In genomic region chr12:31732926-31733548, GRCh38 we compare ENCODE assay signal across 1 cellular context.
TF ChIP-seq lines count a peak whose summit lies in the region.

No MANE protein-coding gene starts in this region.

TF ChIP-seq in HEK293, 187 proteins besides CTCF, POLR2A, EP300 and RAD21 (continued from another document and continues in another):
- TF ChIP-seq TSHZ1 (tag by site-specific recombination; IDR thresholded peaks at IDR 0.05; ENCODE audit: borderline replicate concordance) (peak; percentile 21; the same call in 1 of the 2 replicates), ZNF529 (tag by site-specific recombination; IDR thresholded peaks at IDR 0.05; ENCODE audit: insufficient replicate concordance) (no peak), ZNF211 (tag by site-specific recombination; IDR thresholded peaks at IDR 0.05; ENCODE audit: low read depth) (no peak), ZNF600 (tag by site-specific recombination; IDR thresholded peaks at IDR 0.05) (peak; percentile 86), TRIM28 (IDR thresholded peaks at IDR 0.05; ENCODE audit: borderline replicate concordance, low read length) (peak; percentile 53; the same call in 1 of the 2 replicates), ZNF510 (tag by site-specific recombination; IDR thresholded peaks at IDR 0.05; ENCODE audit: insufficient replicate concordance) (no peak), ZNF404 (tag by site-specific recombination; IDR thresholded peaks at IDR 0.05) (no peak), ZBTB44 (tag by site-specific recombination; IDR thresholded peaks at IDR 0.05) (no peak), ZNF350 (tag by site-specific recombination; IDR thresholded peaks at IDR 0.05) (no peak), ZNF660 (tag by site-specific recombination; IDR thresholded peaks at IDR 0.05) (peak; percentile 67; the same call in 1 of the 2 replicates), KLF17 (tag by site-specific recombination; IDR thresholded peaks at IDR 0.05) (peak; percentile 79), ZNF518A (tag by site-specific recombination; conservative IDR thresholded peaks at IDR 0.05; ENCODE audit: low read depth) (peak; percentile 50; the same call in 1 of the 2 replicates), ZNF10 (tag by site-specific recombination; IDR thresholded peaks at IDR 0.05) (0 out of 2 replicates have a peak, but pooled peaks have one; percentile 40), FEZF1 (tag by site-specific recombination; IDR thresholded peaks at IDR 0.05) (no peak), SP7 (tag by site-specific recombination; IDR thresholded peaks at IDR 0.05) (peak; percentile 84), ZFHX2 (tag by site-specific recombination; conservative IDR thresholded peaks at IDR 0.05) (no peak), ZNF37A (tag by site-specific recombination; IDR thresholded peaks at IDR 0.05) (no peak), ZNF169 (tag by site-specific recombination; IDR thresholded peaks at IDR 0.05) (no peak), SCRT2 (tag by site-specific recombination; IDR thresholded peaks at IDR 0.05) (peak; percentile 21; the same call in 1 of the 2 replicates), ZNF571 (tag by site-specific recombination; IDR thresholded peaks at IDR 0.05) (no peak), KLF10 (tag by site-specific recombination; IDR thresholded peaks at IDR 0.05) (no peak; the same call in none of the 2 replicates), ZNF114 (tag by site-specific recombination; IDR thresholded peaks at IDR 0.05) (no peak), ZNF324 (tag by site-specific recombination; IDR thresholded peaks at IDR 0.05) (peak; percentile 48; the same call in 1 of the 2 replicates), PRDM1 (tag by site-specific recombination; IDR thresholded peaks at IDR 0.05) (peak; percentile 72), ZFP69B (tag by site-specific recombination; IDR thresholded peaks at IDR 0.05) (peak; percentile 29; the same call in 1 of the 2 replicates), ZNF292 (tag by site-specific recombination; IDR thresholded peaks at IDR 0.05; ENCODE audit: borderline replicate concordance, low read depth) (no peak), BCL11B (tag by site-specific recombination; IDR thresholded peaks at IDR 0.05; ENCODE audit: low read depth) (peak; percentile 63; the same call in 1 of the 2 replicates), ZNF121 (tag by site-specific recombination; IDR thresholded peaks at IDR 0.05) (no peak), REST (tag by site-specific recombination; IDR thresholded peaks at IDR 0.05) (peak; percentile 80), TCF7L2 (IDR thresholded peaks at IDR 0.05; ENCODE audit: borderline replicate concordance, low read depth, low read length) (no peak), ZNF366 (tag by site-specific recombination; conservative IDR thresholded peaks at IDR 0.05) (peak; percentile 93)
- TF ChIP-seq, protein P1, sequence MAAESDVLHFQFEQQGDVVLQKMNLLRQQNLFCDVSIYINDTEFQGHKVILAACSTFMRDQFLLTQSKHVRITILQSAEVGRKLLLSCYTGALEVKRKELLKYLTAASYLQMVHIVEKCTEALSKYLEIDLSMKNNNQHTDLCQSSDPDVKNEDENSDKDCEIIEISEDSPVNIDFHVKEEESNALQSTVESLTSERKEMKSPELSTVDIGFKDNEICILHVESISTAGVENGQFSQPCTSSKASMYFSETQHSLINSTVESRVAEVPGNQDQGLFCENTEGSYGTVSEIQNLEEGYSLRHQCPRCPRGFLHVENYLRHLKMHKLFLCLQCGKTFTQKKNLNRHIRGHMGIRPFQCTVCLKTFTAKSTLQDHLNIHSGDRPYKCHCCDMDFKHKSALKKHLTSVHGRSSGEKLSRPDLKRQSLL (tag by site-specific recombination; IDR thresholded peaks at IDR 0.05): no peak
- TF ChIP-seq, protein P2, sequence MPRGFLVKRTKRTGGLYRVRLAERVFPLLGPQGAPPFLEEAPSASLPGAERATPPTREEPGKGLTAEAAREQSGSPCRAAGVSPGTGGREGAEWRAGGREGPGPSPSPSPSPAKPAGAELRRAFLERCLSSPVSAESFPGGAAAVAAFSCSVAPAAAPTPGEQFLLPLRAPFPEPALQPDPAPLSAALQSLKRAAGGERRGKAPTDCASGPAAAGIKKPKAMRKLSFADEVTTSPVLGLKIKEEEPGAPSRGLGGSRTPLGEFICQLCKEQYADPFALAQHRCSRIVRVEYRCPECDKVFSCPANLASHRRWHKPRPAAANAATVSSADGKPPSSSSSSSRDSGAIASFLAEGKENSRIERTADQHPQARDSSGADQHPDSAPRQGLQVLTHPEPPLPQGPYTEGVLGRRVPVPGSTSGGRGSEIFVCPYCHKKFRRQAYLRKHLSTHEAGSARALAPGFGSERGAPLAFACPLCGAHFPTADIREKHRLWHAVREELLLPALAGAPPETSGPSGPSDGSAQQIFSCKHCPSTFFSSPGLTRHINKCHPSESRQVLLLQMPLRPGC (tag by site-specific recombination; IDR thresholded peaks at IDR 0.05): peak; percentile 64
- TF ChIP-seq, protein P3, sequence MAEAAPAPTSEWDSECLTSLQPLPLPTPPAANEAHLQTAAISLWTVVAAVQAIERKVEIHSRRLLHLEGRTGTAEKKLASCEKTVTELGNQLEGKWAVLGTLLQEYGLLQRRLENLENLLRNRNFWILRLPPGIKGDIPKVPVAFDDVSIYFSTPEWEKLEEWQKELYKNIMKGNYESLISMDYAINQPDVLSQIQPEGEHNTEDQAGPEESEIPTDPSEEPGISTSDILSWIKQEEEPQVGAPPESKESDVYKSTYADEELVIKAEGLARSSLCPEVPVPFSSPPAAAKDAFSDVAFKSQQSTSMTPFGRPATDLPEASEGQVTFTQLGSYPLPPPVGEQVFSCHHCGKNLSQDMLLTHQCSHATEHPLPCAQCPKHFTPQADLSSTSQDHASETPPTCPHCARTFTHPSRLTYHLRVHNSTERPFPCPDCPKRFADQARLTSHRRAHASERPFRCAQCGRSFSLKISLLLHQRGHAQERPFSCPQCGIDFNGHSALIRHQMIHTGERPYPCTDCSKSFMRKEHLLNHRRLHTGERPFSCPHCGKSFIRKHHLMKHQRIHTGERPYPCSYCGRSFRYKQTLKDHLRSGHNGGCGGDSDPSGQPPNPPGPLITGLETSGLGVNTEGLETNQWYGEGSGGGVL (tag by site-specific recombination; IDR thresholded peaks at IDR 0.05): 0 out of 2 replicates have a peak, but pooled peaks have one; percentile 15
- TF ChIP-seq, protein P4, sequence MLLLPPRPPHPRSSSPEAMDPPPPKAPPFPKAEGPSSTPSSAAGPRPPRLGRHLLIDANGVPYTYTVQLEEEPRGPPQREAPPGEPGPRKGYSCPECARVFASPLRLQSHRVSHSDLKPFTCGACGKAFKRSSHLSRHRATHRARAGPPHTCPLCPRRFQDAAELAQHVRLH (tag by site-specific recombination; IDR thresholded peaks at IDR 0.05): no peak
- TF ChIP-seq, protein P5, sequence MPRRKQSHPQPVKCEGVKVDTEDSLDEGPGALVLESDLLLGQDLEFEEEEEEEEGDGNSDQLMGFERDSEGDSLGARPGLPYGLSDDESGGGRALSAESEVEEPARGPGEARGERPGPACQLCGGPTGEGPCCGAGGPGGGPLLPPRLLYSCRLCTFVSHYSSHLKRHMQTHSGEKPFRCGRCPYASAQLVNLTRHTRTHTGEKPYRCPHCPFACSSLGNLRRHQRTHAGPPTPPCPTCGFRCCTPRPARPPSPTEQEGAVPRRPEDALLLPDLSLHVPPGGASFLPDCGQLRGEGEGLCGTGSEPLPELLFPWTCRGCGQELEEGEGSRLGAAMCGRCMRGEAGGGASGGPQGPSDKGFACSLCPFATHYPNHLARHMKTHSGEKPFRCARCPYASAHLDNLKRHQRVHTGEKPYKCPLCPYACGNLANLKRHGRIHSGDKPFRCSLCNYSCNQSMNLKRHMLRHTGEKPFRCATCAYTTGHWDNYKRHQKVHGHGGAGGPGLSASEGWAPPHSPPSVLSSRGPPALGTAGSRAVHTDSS (tag by site-specific recombination; IDR thresholded peaks at IDR 0.05): no peak
